13 cellular contexts compared by ENCODE assay signal in genomic region chr7:131546126-131546525, GRCh38. TPM values are rescaled to one million over a fixed set of nuclear protein-coding genes. Genes with fewer than 3 reads are reported as not detected.
A peak's percentile ranks its signal among the peaks of the same experiment; 100 is the strongest.
DNase-seq lines count a peak whose midpoint lies in the region; ATAC-seq and TF ChIP-seq lines count a peak whose summit lies in the region.
"Had no signal": no experiment of that assay in that cellular context is flagged by ENCODE, and none has a peak within 500 bp of the region (broad histone marks: within the 10 kb centered on the region; RNA-seq: fewer than 3 reads in every experiment).

No MANE protein-coding gene starts in this region.

- dilution Hi-C loops in IMR-90 (cut with HindIII; ENCODE audit: low sequenced_read_pairs, unreplicated experiment) (no loop called here), mammary epithelial cell (cut with HindIII; ENCODE audit: low sequenced_read_pairs) (no loop called here)

- H3K56ac ChIP-seq in IMR-90 (ENCODE audit: extremely low read depth, insufficient read depth, low read length): no peak overlapping the region

- BruUV-seq in IMR-90 (replicated peaks; lab: Mats Ljungman, UMichigan) (no TSS peak), mammary epithelial cell (replicated peaks; lab: Mats Ljungman, UMichigan) (no TSS peak)

- DNase-seq in AG20443 (ENCODE audit: low spot score) (peak; percentile 49), IMR-90 (no peak), mammary epithelial cell (no peak), lower lobe of right lung (no peak), putamen (ENCODE audit: low spot score) (no peak), RKO (ENCODE audit: low spot score) (no peak), AG08396 (ENCODE audit: low spot score) (no peak)
- no peak for DNase-seq in stimulated activated CD8-positive, alpha-beta memory T cell treated with anti-CD3 and anti-CD28 coated beads, Interleukin-4, amount 100 ng/mL, for 48 hours
- DNase-seq: activated effector memory CD4-positive, alpha-beta T cell treated with Interleukin-2 at 50 U/mL for 16 hours; cortex of kidney; hippocampal formation; NCI-H1417 had no signal

- H3K9me1 ChIP-seq in IMR-90 (ENCODE audit: insufficient read depth, low read length): peaks cover 8% of the 10 kb centered on the region; the same call in 1 of the 2 replicates

- peak overlapping the region; percentile 58 for H2AFZ ChIP-seq in IMR-90 (replicated peaks; ENCODE audit: low read length, poor library complexity)
- peak overlapping the region; percentile 70 for H2AFZ ChIP-seq in mammary epithelial cell (ENCODE audit: low read depth, low read length)

- no peak overlapping the region for H4K5ac ChIP-seq in IMR-90 (ENCODE audit: low read depth, low read length)

- H4K8ac ChIP-seq in IMR-90 (ENCODE audit: low read depth in 2 of 2, low read length in 2 of 2): no peak overlapping the region

- H3K4ac ChIP-seq in IMR-90 (ENCODE audit: low read depth, low read length): no peak overlapping the region

- H3K27ac ChIP-seq in IMR-90 (ENCODE audit: insufficient read depth, low read length) (no peak overlapping the region), mammary epithelial cell (ENCODE audit: insufficient read depth, low read depth, low read length) (no peak overlapping the region), lower lobe of right lung (peak overlapping the region; percentile 50)

- H3K27me3 ChIP-seq in IMR-90 (ENCODE audit: control insufficient read depth, insufficient read depth, low read length) (peaks cover under 1% of the 10 kb centered on the region; the same call in 1 of the 2 replicates), mammary epithelial cell (ENCODE audit: insufficient read depth, low read length) (no peaks in the 10 kb centered on the region), lower lobe of right lung (ENCODE audit: low read depth) (no peaks in the 10 kb centered on the region)

- H3K4me3 ChIP-seq in IMR-90 (ENCODE audit: insufficient read depth, low read depth, low read length) (no peak overlapping the region), mammary epithelial cell (replicated peaks in 1 of 3; ENCODE audit: insufficient read depth in 1 of 3, low read depth in 2 of 3, low read length in 3 of 3) (no peak overlapping the region), lower lobe of right lung (peak overlapping the region; percentile 29)

- H2AK5ac ChIP-seq in IMR-90 (ENCODE audit: low read depth, low read length): no peak overlapping the region

- peak overlapping the region; percentile 76 for H2AK9ac ChIP-seq in IMR-90 (replicated peaks; ENCODE audit: low read depth, low read length, poor library complexity)

- POLR2A ChIA-PET in IMR-90 (lab: Charles Lee; ENCODE audit: unreplicated experiment): no interaction called here

- intact Hi-C loops in IMR-90 (cut with micrococcal nuclease) (no loop called here), mammary epithelial cell (cut with micrococcal nuclease) (no loop called here), lower lobe of right lung (cut with DNase I) (no loop called here)

- no peaks in the 10 kb centered on the region for H3K9me3 ChIP-seq in IMR-90 (ENCODE audit: control insufficient read depth, insufficient read depth, low read length)
- H3K9me3 ChIP-seq in mammary epithelial cell (replicated peaks; ENCODE audit: insufficient read depth, low read length): no peaks in the 10 kb centered on the region
- no peaks in the 10 kb centered on the region for H3K9me3 ChIP-seq in lower lobe of right lung

- peaks cover 0 to 29% of the 10 kb centered on the region in 2 experiments; a peak in 3 of 4 replicates for H3K79me1 ChIP-seq in IMR-90 (ENCODE audit: low read depth in 1 of 2, low read length in 2 of 2)

- H2BK5ac ChIP-seq in IMR-90 (ENCODE audit: low read depth, low read length, poor library complexity, severe bottlenecking): no peak overlapping the region

- H3K14ac ChIP-seq in IMR-90 (replicated peaks; ENCODE audit: low read depth, low read length): peak overlapping the region; percentile 75; the same call in 1 of the 2 replicates

- WGBS in IMR-90 (ENCODE audit: extremely low coverage in 2 of 2, insufficient read length in 1 of 2), 2 experiments: no CpG with 5 or more reads among the region's 12 CpGs
- 60% methylated on average over 9 of the region's 12 CpGs for WGBS in mammary epithelial cell (ENCODE audit: low coverage, missing lambda C conversion rate)

- in situ Hi-C loops in IMR-90 (cut with MboI; ENCODE audit: low sequenced_read_pairs): loop anchor here (10.0 kb wide), 1 partner anchor 109 kb away; no protein-coding TSS in a partner anchor
- in situ Hi-C loops in mammary epithelial cell (cut with MboI; ENCODE audit: low sequenced_read_pairs in 2 of 2): no loop called here

- TF ChIP-seq CTCF in IMR-90 (conservative IDR thresholded peaks at IDR 0.05; ENCODE audit: low read depth, low read length) (no peak), mammary epithelial cell (conservative IDR thresholded peaks at IDR 0.05 in 1 of 2, IDR thresholded peaks at IDR 0.05 in 1 of 2; ENCODE audit: extremely low read depth in 1 of 2, insufficient read depth in 1 of 2, low read depth in 1 of 2, low read length in 2 of 2) (no peak), lower lobe of right lung (IDR thresholded peaks at IDR 0.05) (no peak)

- TF ChIP-seq POLR2A in IMR-90 (IDR thresholded peaks at IDR 0.05; ENCODE audit: low read depth, low read length): no peak

- H2BK15ac ChIP-seq in IMR-90 (ENCODE audit: low read depth, low read length): no peak overlapping the region

- H3K36me3 ChIP-seq in IMR-90 (ENCODE audit: control insufficient read depth, insufficient read depth, low read length) (no peaks in the 10 kb centered on the region), mammary epithelial cell (ENCODE audit: insufficient read depth, low read length) (no peaks in the 10 kb centered on the region), lower lobe of right lung (no peaks in the 10 kb centered on the region)

- H2BK20ac ChIP-seq in IMR-90 (ENCODE audit: low read depth, low read length): no peak overlapping the region

- no peak overlapping the region for H3K23ac ChIP-seq in IMR-90 (ENCODE audit: low read depth, low read length)

- H3K4me2 ChIP-seq in IMR-90 (ENCODE audit: low read depth, low read length) (peak overlapping the region; percentile 76; the same call in 1 of the 2 replicates), mammary epithelial cell (ENCODE audit: insufficient read depth, low read depth, low read length) (no peak overlapping the region)

- ATAC-seq in IMR-90 (ENCODE audit: low read depth): no peak; the same call in 1 of the 2 replicates
- peak; percentile 89 to 93 for ATAC-seq in lower lobe of right lung
- ATAC-seq: activated CD4-positive, CD25-positive, alpha-beta regulatory T cell treated with anti-CD3 and anti-CD28 coated beads, Interleukin-2, amount 50 U/mL, for 24 hours had no signal

- H2BK120ac ChIP-seq in IMR-90 (ENCODE audit: low read depth, low read length): no peak overlapping the region

- TF ChIP-seq RAD21 in IMR-90 (IDR thresholded peaks at IDR 0.05; ENCODE audit: low read length): no peak

- no peak overlapping the region for H4K91ac ChIP-seq in IMR-90 (ENCODE audit: insufficient read depth, low read depth, low read length)

- H4K20me1 ChIP-seq in IMR-90 (ENCODE audit: insufficient read depth, low read length): no peaks in the 10 kb centered on the region
- no peaks in the 10 kb centered on the region for H4K20me1 ChIP-seq in mammary epithelial cell (ENCODE audit: insufficient read depth, low read length)

- H3K18ac ChIP-seq in IMR-90 (ENCODE audit: low read depth, low read length): no peak overlapping the region

- no peaks in the 10 kb centered on the region for H3K79me2 ChIP-seq in mammary epithelial cell (ENCODE audit: insufficient read depth, low read length)

- H3K9ac ChIP-seq in IMR-90 (ENCODE audit: low read depth, low read length): no peak overlapping the region
- H3K9ac ChIP-seq in mammary epithelial cell (ENCODE audit: insufficient read depth, low read length): no peak overlapping the region

- CTCF ChIA-PET in IMR-90 (lab: Yijun Ruan, JAX) (interaction anchor here (1.0 to 1.1 kb wide), 2 partner anchors 13 to 21 kb away, joined by 3 read pairs; no protein-coding TSS in a partner anchor), mammary epithelial cell (lab: Charles Lee; ENCODE audit: low non-redundant PET) (no interaction called here)

- H3K4me1 ChIP-seq in IMR-90 (ENCODE audit: control insufficient read depth, insufficient read depth, low read length): no peaks in the 10 kb centered on the region
- peaks cover 3% of the 10 kb centered on the region for H3K4me1 ChIP-seq in mammary epithelial cell (ENCODE audit: insufficient read depth, low read length)
- peaks cover 47% of the 10 kb centered on the region for H3K4me1 ChIP-seq in lower lobe of right lung

TF ChIP-seq in IMR-90, 13 proteins besides CTCF, POLR2A, EP300 and RAD21 (continues in another document):
- no peak for TF ChIP-seq USF2 (IDR thresholded peaks at IDR 0.05; ENCODE audit: low read depth, low read length)
- TF ChIP-seq RCOR1 (IDR thresholded peaks at IDR 0.05; ENCODE audit: insufficient replicate concordance, low read length): no peak
- TF ChIP-seq MAFK (IDR thresholded peaks at IDR 0.05; ENCODE audit: low read depth, low read length): no peak
- TF ChIP-seq CEBPB (IDR thresholded peaks at IDR 0.05; ENCODE audit: low read depth, low read length): no peak
- no peak for TF ChIP-seq SMC3 (IDR thresholded peaks at IDR 0.05; ENCODE audit: low read depth, low read length)
- no peak for TF ChIP-seq ELK1 (IDR thresholded peaks at IDR 0.05; ENCODE audit: borderline replicate concordance, low read depth, low read length)
- TF ChIP-seq NFE2L2 (IDR thresholded peaks at IDR 0.05; ENCODE audit: low read depth, low read length): no peak

RNA-seq across cellular contexts. Expression of gene PODXL, which starts 10.3 kb away (rescaled TPM):
- total RNA-seq in IMR-90 (2012; rRNA removed) (1.3 and 1.4 TPM in 2 replicates), mammary epithelial cell (under 1 TPM; 0.50 to 0.56 TPM), lower lobe of right lung (116 TPM)
- polyA plus RNA-seq in IMR-90 (2012; rRNA removed) (3.8 and 4.2 TPM in 2 replicates), mammary epithelial cell (0.16 TPM)
- polyA plus RNA-seq in IMR-90 (2012; cell fraction: cytosol; rRNA removed): 1.9 and 2.1 TPM in 2 replicates
- 6.7 and 7.8 TPM in 2 replicates for polyA plus RNA-seq in IMR-90 (2012; cell fraction: nucleus; rRNA removed; ENCODE audit: low replicate concordance)
- polyA minus RNA-seq in mammary epithelial cell: not detected

Comparison
In these comparisons a context has a peak if more than half of its experiments do, and no peak if none do; other contexts are left out.
1. RNA of gene PODXL, which starts 10.3 kb away (total RNA-seq): 116 TPM in lower lobe of right lung (single experiment); 1.3 to 1.4 TPM in IMR-90 and 0.50 to 0.56 TPM in mammary epithelial cell; every median in the first group is over 10 times any median in the second.